ENCODE assay signal across 1 cellular context in the genomic region with DNA sequence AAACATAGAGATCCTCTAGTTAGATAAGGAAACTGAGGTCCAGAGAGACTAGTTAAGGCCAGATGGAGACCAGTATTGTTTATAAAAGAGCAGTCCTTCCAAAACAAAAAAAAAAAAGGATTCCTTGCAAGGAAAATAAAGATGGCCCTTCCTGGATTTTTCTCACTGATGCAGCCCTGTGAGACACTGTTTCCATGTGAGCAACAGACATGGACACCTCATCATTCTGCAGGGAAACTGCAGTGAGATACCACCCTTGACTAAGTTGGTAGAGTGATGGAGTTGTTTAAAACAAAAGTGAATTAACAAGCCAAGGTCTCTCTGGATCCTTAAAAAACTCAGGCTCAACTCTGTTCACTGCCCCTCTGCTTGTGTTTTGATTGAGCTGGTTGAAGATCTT.
TF ChIP-seq lines count a peak whose summit lies in the region.

No MANE protein-coding gene starts in this region.

TF ChIP-seq in GM23338, 12 proteins besides CTCF, POLR2A, EP300 and RAD21 (continued from another document):
- TF ChIP-seq, protein P1, sequence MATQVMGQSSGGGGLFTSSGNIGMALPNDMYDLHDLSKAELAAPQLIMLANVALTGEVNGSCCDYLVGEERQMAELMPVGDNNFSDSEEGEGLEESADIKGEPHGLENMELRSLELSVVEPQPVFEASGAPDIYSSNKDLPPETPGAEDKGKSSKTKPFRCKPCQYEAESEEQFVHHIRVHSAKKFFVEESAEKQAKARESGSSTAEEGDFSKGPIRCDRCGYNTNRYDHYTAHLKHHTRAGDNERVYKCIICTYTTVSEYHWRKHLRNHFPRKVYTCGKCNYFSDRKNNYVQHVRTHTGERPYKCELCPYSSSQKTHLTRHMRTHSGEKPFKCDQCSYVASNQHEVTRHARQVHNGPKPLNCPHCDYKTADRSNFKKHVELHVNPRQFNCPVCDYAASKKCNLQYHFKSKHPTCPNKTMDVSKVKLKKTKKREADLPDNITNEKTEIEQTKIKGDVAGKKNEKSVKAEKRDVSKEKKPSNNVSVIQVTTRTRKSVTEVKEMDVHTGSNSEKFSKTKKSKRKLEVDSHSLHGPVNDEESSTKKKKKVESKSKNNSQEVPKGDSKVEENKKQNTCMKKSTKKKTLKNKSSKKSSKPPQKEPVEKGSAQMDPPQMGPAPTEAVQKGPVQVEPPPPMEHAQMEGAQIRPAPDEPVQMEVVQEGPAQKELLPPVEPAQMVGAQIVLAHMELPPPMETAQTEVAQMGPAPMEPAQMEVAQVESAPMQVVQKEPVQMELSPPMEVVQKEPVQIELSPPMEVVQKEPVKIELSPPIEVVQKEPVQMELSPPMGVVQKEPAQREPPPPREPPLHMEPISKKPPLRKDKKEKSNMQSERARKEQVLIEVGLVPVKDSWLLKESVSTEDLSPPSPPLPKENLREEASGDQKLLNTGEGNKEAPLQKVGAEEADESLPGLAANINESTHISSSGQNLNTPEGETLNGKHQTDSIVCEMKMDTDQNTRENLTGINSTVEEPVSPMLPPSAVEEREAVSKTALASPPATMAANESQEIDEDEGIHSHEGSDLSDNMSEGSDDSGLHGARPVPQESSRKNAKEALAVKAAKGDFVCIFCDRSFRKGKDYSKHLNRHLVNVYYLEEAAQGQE (IDR thresholded peaks at IDR 0.05; ENCODE audit: unreplicated experiment): no peak
- TF ChIP-seq STAT1 (IDR thresholded peaks at IDR 0.05; ENCODE audit: unreplicated experiment) (no peak), EZH2phosphoT487 (IDR thresholded peaks at IDR 0.05; ENCODE audit: unreplicated experiment) (no peak), ETS1 (IDR thresholded peaks at IDR 0.05) (no peak)
TF ChIP-seq in GM23338: peak in this region for 0.
